1 cellular context compared by ENCODE assay signal in genomic region chr15:52019394-52020252, GRCh38.
TF ChIP-seq lines count a peak whose summit lies in the region.

No MANE protein-coding gene starts in this region.

TF ChIP-seq in HepG2, 621 proteins besides CTCF, POLR2A, EP300 and RAD21 (continued from another document and continues in another):
- TF ChIP-seq FOXP4 (CRISPR knock-in tag; IDR thresholded peaks at IDR 0.05), result peak; percentile 63
- TF ChIP-seq FIP1L1 (IDR thresholded peaks at IDR 0.05; ENCODE audit: borderline replicate concordance, insufficient read depth, low read depth, low read length), result no peak
- TF ChIP-seq PLSCR1 (CRISPR knock-in tag; IDR thresholded peaks at IDR 0.05; ENCODE audit: borderline replicate concordance), result no peak
- no peak; the same call in 1 of the 2 replicates for TF ChIP-seq HMGXB3 (CRISPR knock-in tag; IDR thresholded peaks at IDR 0.05; ENCODE audit: borderline replicate concordance)
- TF ChIP-seq ISX (CRISPR knock-in tag; conservative IDR thresholded peaks at IDR 0.05), result no peak
- TF ChIP-seq HNRNPUL1 (IDR thresholded peaks at IDR 0.05; ENCODE audit: low read depth, low read length), result no peak
- peak; percentile 25; the same call in 1 of the 2 replicates for TF ChIP-seq ZKSCAN1 (IDR thresholded peaks at IDR 0.05; ENCODE audit: low read length)
- TF ChIP-seq ISL2 (CRISPR knock-in tag; IDR thresholded peaks at IDR 0.05), result peak; percentile 71; the same call in 1 of the 2 replicates
- TF ChIP-seq ZNF713 (CRISPR knock-in tag; IDR thresholded peaks at IDR 0.05), result no peak
- TF ChIP-seq ZBTB4 (CRISPR knock-in tag; IDR thresholded peaks at IDR 0.05; ENCODE audit: borderline replicate concordance), result no peak
- TF ChIP-seq ZNF33A (CRISPR knock-in tag; IDR thresholded peaks at IDR 0.05; ENCODE audit: borderline replicate concordance), result no peak
- TF ChIP-seq THRA (CRISPR knock-in tag; IDR thresholded peaks at IDR 0.05; ENCODE audit: borderline replicate concordance), result peak; percentile 82; the same call in 1 of the 2 replicates
- TF ChIP-seq ZNF761 (CRISPR knock-in tag; conservative IDR thresholded peaks at IDR 0.05), result no peak
- TF ChIP-seq RARG (CRISPR knock-in tag; IDR thresholded peaks at IDR 0.05; ENCODE audit: low read depth), result no peak
- TF ChIP-seq AGO1 (IDR thresholded peaks at IDR 0.05; ENCODE audit: low read depth, low read length, poor library complexity, severe bottlenecking), result no peak
- TF ChIP-seq ADNP (CRISPR knock-in tag; IDR thresholded peaks at IDR 0.05), result peak; percentile 91
- 0 out of 2 replicates have a peak, but pooled peaks have one; percentile 31 for TF ChIP-seq CBFB (CRISPR knock-in tag; IDR thresholded peaks at IDR 0.05)
- TF ChIP-seq MATR3 (CRISPR knock-in tag; IDR thresholded peaks at IDR 0.05), result no peak
- TF ChIP-seq NFRKB (IDR thresholded peaks at IDR 0.05), result no peak
- TF ChIP-seq NFE2 (CRISPR knock-in tag; IDR thresholded peaks at IDR 0.05), result no peak
- TF ChIP-seq GMEB2 (CRISPR knock-in tag; IDR thresholded peaks at IDR 0.05; ENCODE audit: low read depth), result no peak; the same call in 1 of the 2 replicates
- TF ChIP-seq PAX8 (CRISPR knock-in tag; IDR thresholded peaks at IDR 0.05; ENCODE audit: borderline replicate concordance), result no peak
- no peak for TF ChIP-seq ZC3H4 (CRISPR knock-in tag; IDR thresholded peaks at IDR 0.05; ENCODE audit: borderline replicate concordance)
- peak; percentile 48; the same call in 1 of the 2 replicates for TF ChIP-seq MNT (IDR thresholded peaks at IDR 0.05)
- TF ChIP-seq NFAT5 (CRISPR knock-in tag; IDR thresholded peaks at IDR 0.05), result peak; percentile 63
- no peak; the same call in 1 of the 2 replicates for TF ChIP-seq IRF9 (CRISPR knock-in tag; IDR thresholded peaks at IDR 0.05; ENCODE audit: borderline replicate concordance)
- TF ChIP-seq FOSL1 (CRISPR knock-in tag; IDR thresholded peaks at IDR 0.05; ENCODE audit: borderline replicate concordance), result no peak
- peak; percentile 53; the same call in 1 of the 2 replicates for TF ChIP-seq IKZF5 (CRISPR knock-in tag; IDR thresholded peaks at IDR 0.05)
- TF ChIP-seq LBX2 (CRISPR knock-in tag; IDR thresholded peaks at IDR 0.05; ENCODE audit: borderline replicate concordance), result no peak
- TF ChIP-seq ZBTB3 (CRISPR knock-in tag; IDR thresholded peaks at IDR 0.05; ENCODE audit: borderline replicate concordance, low read depth), result no peak; the same call in 1 of the 2 replicates
